ENCODE assay signal across 29 cellular contexts in genomic region chr2:212367431-212367830, GRCh38.
"Had no signal": no experiment of that assay in that cellular context is flagged by ENCODE, and none has a peak within 500 bp of the region (broad histone marks: within the 10 kb centered on the region; RNA-seq: fewer than 3 reads in every experiment).

No MANE protein-coding gene starts in this region.

- DNase-seq: activated CD4-positive, alpha-beta memory T cell treated with anti-CD3 and anti-CD28 coated beads for 36 hours; activated CD4-positive, alpha-beta T cell treated with anti-CD3 and anti-CD28 coated beads for 36 hours; activated CD4-positive, alpha-beta T cell treated with anti-CD3 and anti-CD28 coated beads, Interleukin-2, amount 10 ng/mL, durations not matched to agents 24 days and 14 days; activated CD4-positive, CD25-positive, alpha-beta regulatory T cell; activated CD4-positive, CD25-positive, alpha-beta regulatory T cell treated with anti-CD3 and anti-CD28 coated beads, Interleukin-2, amount 50 U/mL, for 72 hours; activated CD8-positive, alpha-beta memory T cell treated with anti-CD3 and anti-CD28 coated beads, Interleukin-2, amount 10 ng/mL, durations not matched to agents 7 days and 5 days; activated CD8-positive, alpha-beta memory T cell treated with anti-CD3 and anti-CD28 coated beads, Interleukin-2, amount 50 U/mL, for 4 hours; activated CD8-positive, alpha-beta T cell treated with anti-CD3 and anti-CD28 coated beads, Interleukin-2, amount 10 ng/mL, durations not matched to agents 7 days and 5 days; activated effector memory CD4-positive, alpha-beta T cell treated with Interleukin-2 at 50 U/mL for 16 hours; activated gamma-delta T cell treated with Interleukin-2 at 50 U/mL for 16 hours; activated naive CD4-positive, alpha-beta T cell treated with anti-CD3 and anti-CD28 coated beads, Interleukin-2, amount 50 U/mL, for 16 hours; activated naive CD4-positive, alpha-beta T cell treated with Interleukin-2 at 50 U/mL for 16 hours; activated T-cell treated with anti-CD3 and anti-CD28 coated beads for 4 hours; activated T-cell treated with anti-CD3 and anti-CD28 coated beads, Interleukin-2, amount 50 U/mL, for 24 hours; activated T-cell treated with anti-CD3 and anti-CD28 coated beads, Interleukin-2, amount 50 U/mL, for 72 hours; amniotic stem cell; aorta; body of pancreas; central memory CD4-positive, alpha-beta T cell; cerebellar nuclear complex; effector CD4-positive, alpha-beta T cell; effector memory CD8-positive, alpha-beta T cell; erythroblast; foreskin keratinocyte; heart right ventricle; T-helper 2 cell had no signal

- H3K27ac ChIP-seq: body of pancreas, coronary artery, esophagus muscularis mucosa, foreskin keratinocyte, gastroesophageal sphincter, heart right ventricle had no signal

- H3K27me3 ChIP-seq: body of pancreas, esophagus muscularis mucosa, foreskin keratinocyte, gastroesophageal sphincter, heart right ventricle had no signal
